ENCODE assay signal across 1 cellular context in genomic region chr19:51422053-51422448, GRCh38.
A peak's percentile ranks its signal among the peaks of the same experiment; 100 is the strongest.
TF ChIP-seq lines count a peak whose summit lies in the region.

No MANE protein-coding gene starts in this region.

TF ChIP-seq in GM12878, 131 proteins besides CTCF, POLR2A, EP300 and RAD21:
- TF ChIP-seq ASH2L (IDR thresholded peaks at IDR 0.05; ENCODE audit: borderline replicate concordance, low read depth) (no peak), CREM (IDR thresholded peaks at IDR 0.05; ENCODE audit: low read depth) (no peak), NR2F1 (conservative IDR thresholded peaks at IDR 0.05) (no peak), ZSCAN29 (IDR thresholded peaks at IDR 0.05) (no peak), POU2F2 (IDR thresholded peaks at IDR 0.05; ENCODE audit: borderline replicate concordance, low read depth, low read length) (peak; percentile 49; the same call in 1 of the 3 replicates), CREB1 (IDR thresholded peaks at IDR 0.05; ENCODE audit: low read depth) (no peak), HCFC1 (IDR thresholded peaks at IDR 0.05; ENCODE audit: low read length) (0 out of 2 replicates have a peak, but pooled peaks have one; percentile 27), SMC3 (IDR thresholded peaks at IDR 0.05; ENCODE audit: borderline replicate concordance, low read length) (peak; percentile 86), YY1 (IDR thresholded peaks at IDR 0.05; ENCODE audit: low read depth, low read length) (peak; percentile 81), RB1 (IDR thresholded peaks at IDR 0.05; ENCODE audit: borderline replicate concordance) (peak; percentile 43; the same call in 1 of the 2 replicates), RCOR1 (conservative IDR thresholded peaks at IDR 0.05; ENCODE audit: low read depth, low read length) (peak; percentile 94; the same call in 1 of the 2 replicates), MXI1 (IDR thresholded peaks at IDR 0.05; ENCODE audit: low read depth, low read length) (peak; percentile 75), ATF7 (IDR thresholded peaks at IDR 0.05; ENCODE audit: low read depth) (no peak), LARP7 (IDR thresholded peaks at IDR 0.05) (no peak), RUNX3 (IDR thresholded peaks at IDR 0.05; ENCODE audit: low read length) (peak; percentile 36; the same call in 1 of the 2 replicates), SIN3A (IDR thresholded peaks at IDR 0.05; ENCODE audit: low read depth, low read length) (peak; percentile 81; the same call in 1 of the 2 replicates), ATF3 (IDR thresholded peaks at IDR 0.05; ENCODE audit: borderline replicate concordance, extremely low read depth, low read depth, low read length) (no peak), RAD51 (IDR thresholded peaks at IDR 0.05) (no peak), E2F4 (IDR thresholded peaks at IDR 0.05; ENCODE audit: low read depth, low read length) (no peak), ZNF384 (IDR thresholded peaks at IDR 0.05; ENCODE audit: borderline replicate concordance, low read depth, low read length) (0 out of 2 replicates have a peak, but pooled peaks have one; percentile 10), PAX5 (IDR thresholded peaks at IDR 0.05; ENCODE audit: borderline replicate concordance, low read depth, low read length) (peak; percentile 65; the same call in 1 of the 2 replicates), SMARCA5 (IDR thresholded peaks at IDR 0.05) (0 out of 2 replicates have a peak, but pooled peaks have one; percentile 31), POLR2AphosphoS5 (IDR thresholded peaks at IDR 0.05; ENCODE audit: low read length) (no peak), MEF2B (IDR thresholded peaks at IDR 0.05; ENCODE audit: partially characterized antibody, poor library complexity, severe bottlenecking) (peak; percentile 93), RELA (IDR thresholded peaks at IDR 0.05; ENCODE audit: borderline replicate concordance, partially characterized antibody) (no peak), CHD2 (IDR thresholded peaks at IDR 0.05; ENCODE audit: borderline replicate concordance, low read depth, low read length) (0 out of 2 replicates have a peak, but pooled peaks have one; percentile 43), USF2 (IDR thresholded peaks at IDR 0.05; ENCODE audit: borderline replicate concordance, low read depth, low read length) (no peak), BHLHE40 (IDR thresholded peaks at IDR 0.05; ENCODE audit: borderline replicate concordance in 1 of 2, low read depth in 2 of 2, low read length in 1 of 2) (peak; percentile 34 to 61; a peak in 2 of 4 replicates), MAX (IDR thresholded peaks at IDR 0.05; ENCODE audit: low read depth, low read length) (0 out of 2 replicates have a peak, but pooled peaks have one; percentile 24), SKIL (IDR thresholded peaks at IDR 0.05; ENCODE audit: low read depth, poor library complexity, severe bottlenecking) (no peak), MYB (IDR thresholded peaks at IDR 0.05; ENCODE audit: borderline replicate concordance, low read depth, low read length) (no peak), REST (IDR thresholded peaks at IDR 0.05; ENCODE audit: low read depth, low read length) (peak; percentile 100), JUND (IDR thresholded peaks at IDR 0.05; ENCODE audit: low read depth, low read length) (no peak), ZZZ3 (IDR thresholded peaks at IDR 0.05; ENCODE audit: control insufficient read depth, insufficient read length, low read depth) (no peak), ELK1 (IDR thresholded peaks at IDR 0.05; ENCODE audit: low read depth, low read length) (no peak), SMAD1 (IDR thresholded peaks at IDR 0.05; ENCODE audit: low read depth, partially characterized antibody) (no peak), BACH1 (IDR thresholded peaks at IDR 0.05; ENCODE audit: borderline replicate concordance) (no peak), CBFB (IDR thresholded peaks at IDR 0.05; ENCODE audit: low read depth) (no peak), BCL11A (IDR thresholded peaks at IDR 0.05; ENCODE audit: low read depth, low read length) (no peak), CHD1 (IDR thresholded peaks at IDR 0.05; ENCODE audit: low read depth, low read length) (no peak), IRF4 (IDR thresholded peaks at IDR 0.05; ENCODE audit: low read depth, low read length) (0 out of 2 replicates have a peak, but pooled peaks have one; percentile 41), TCF12 (IDR thresholded peaks at IDR 0.05; ENCODE audit: low read depth, low read length) (0 out of 2 replicates have a peak, but pooled peaks have one; percentile 48), SRF (IDR thresholded peaks at IDR 0.05; ENCODE audit: low read depth in 2 of 2, low read length in 2 of 2) (0 out of 4 replicates have a peak, but pooled peaks of 1 of the 2 experiments have one; percentile 46), HDGF (IDR thresholded peaks at IDR 0.05) (no peak)
